In the genomic region with DNA sequence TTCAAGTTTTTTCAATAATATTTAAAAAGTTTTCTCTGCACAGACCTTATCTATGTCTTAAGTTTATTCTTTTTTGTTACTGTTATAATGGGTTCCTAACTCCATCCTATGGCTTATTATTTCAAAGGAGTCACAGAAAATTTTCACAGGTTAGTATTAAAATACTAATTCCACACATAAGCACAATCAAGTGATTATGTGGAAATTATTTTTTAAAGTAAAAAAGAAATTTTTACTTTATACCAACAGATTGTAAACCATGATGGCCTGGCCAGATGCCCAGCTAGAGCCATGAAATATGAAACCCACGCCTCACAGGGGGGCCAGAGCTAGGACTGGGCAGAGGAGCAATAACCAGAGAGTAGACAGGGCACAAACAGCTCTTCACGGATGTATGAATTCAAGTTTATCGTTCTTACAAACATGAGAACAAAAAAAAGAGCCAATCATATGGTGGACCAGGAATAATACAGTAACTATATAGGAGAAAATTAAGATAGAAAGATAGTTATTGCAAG, we compare ENCODE assay signal across 13 cellular contexts. TPM values are rescaled to one million over a fixed set of nuclear protein-coding genes. Genes with fewer than 3 reads are reported as not detected.
DNase-seq lines count a peak whose midpoint lies in the region; ATAC-seq and TF ChIP-seq lines count a peak whose summit lies in the region.
"Had no signal": no experiment of that assay in that cellular context is flagged by ENCODE, and none has a peak within 500 bp of the region (broad histone marks: within the 10 kb centered on the region; RNA-seq: fewer than 3 reads in every experiment).

No MANE protein-coding gene starts in this region.

- CTCF ChIA-PET in A673 (lab: Charles Lee) (no interaction called here), HEK293T (lab: Yijun Ruan, JAX) (no interaction called here)
- CTCF ChIA-PET in CD8-positive, alpha-beta T cell (lab: Charles Lee) = no interaction called here

- peak; percentile 73 for DNase-seq in A673 (ENCODE audit: low spot score)
- DNase-seq in HEK293T (ENCODE audit: extremely low spot score) = peak; percentile 60
- DNase-seq in NCI-H748 (lab: John Stamatoyannopoulos, UW; ENCODE audit: unreplicated experiment) = peak; percentile 60
- peak; percentile 82 for DNase-seq in fibroblast of peridontal ligament (ENCODE audit: extremely low read depth)
- DNase-seq in H7 = no peak
- no peak for DNase-seq in CD8-positive, alpha-beta T cell
- no peak for DNase-seq in NOMO-1 (lab: John Stamatoyannopoulos, UW; ENCODE audit: unreplicated experiment in 2 of 2)
- DNase-seq: activated T-cell treated with anti-CD3 and anti-CD28 coated beads, Interleukin-2, amount 50 U/mL, for 24 hours; KG1; upper lobe of right lung had no signal

- H3K27me3 ChIP-seq in A673 (replicated peaks; ENCODE audit: insufficient read depth, low read depth, low read length, poor library complexity) = no peaks in the 10 kb centered on the region
- H3K27me3 ChIP-seq in H7 (ENCODE audit: control insufficient read depth, insufficient read depth, low read length) = no peaks in the 10 kb centered on the region
- no peaks in the 10 kb centered on the region for H3K27me3 ChIP-seq in CD8-positive, alpha-beta T cell (ENCODE audit: insufficient read depth, low read length)
- H3K27me3 ChIP-seq: upper lobe of right lung had no signal

- POLR2A ChIA-PET in A673 (lab: Charles Lee; ENCODE audit: low non-redundant PET) = no interaction called here
- POLR2A ChIA-PET in HEK293T (lab: Yijun Ruan, JAX) = interaction anchor here (1.6 kb wide), 1 partner anchor 10 kb away, joined by 4 read pairs; no protein-coding TSS in a partner anchor
- POLR2A ChIA-PET in CD8-positive, alpha-beta T cell (lab: Charles Lee) = no interaction called here

- H3K9me3 ChIP-seq in A673 (ENCODE audit: low read depth, low read length, poor library complexity, severe bottlenecking) = no peaks in the 10 kb centered on the region
- H3K9me3 ChIP-seq in CD8-positive, alpha-beta T cell (ENCODE audit: low read length) = no peaks in the 10 kb centered on the region
- H3K9me3 ChIP-seq: upper lobe of right lung had no signal

- H3K4me3 ChIP-seq in A673 (ENCODE audit: low read depth, low read length, poor library complexity, severe bottlenecking) (no peak overlapping the region), H7 (ENCODE audit: insufficient read depth, low read depth, low read length) (no peak overlapping the region)
- no peak overlapping the region for H3K4me3 ChIP-seq in CD8-positive, alpha-beta T cell (ENCODE audit: low read depth, low read length)
- H3K4me3 ChIP-seq: upper lobe of right lung had no signal

- H3K36me3 Mint-ChIP-seq in CD8-positive, alpha-beta T cell = no peaks in the 10 kb centered on the region

- BruUV-seq in A673 (replicated peaks; lab: Mats Ljungman, UMichigan) = no TSS peak

- peaks cover 34% of the 10 kb centered on the region for H3K4me1 Mint-ChIP-seq in CD8-positive, alpha-beta T cell (ENCODE audit: low read depth)

- ATAC-seq in HG02588 (IDR thresholded peaks at IDR 0.05; ENCODE audit: unreplicated experiment) = no peak
- ATAC-seq in CD8-positive, alpha-beta T cell = no peak
- ATAC-seq: upper lobe of right lung had no signal

- no peak overlapping the region for H3K4me3 Mint-ChIP-seq in CD8-positive, alpha-beta T cell
- H3K4me3 Mint-ChIP-seq: activated T-cell treated with anti-CD3 and anti-CD28 coated beads, Interleukin-2, amount 50 U/mL, for 24 hours; T-helper 1 cell treated with Interleukin-12 subunit alpha and Interleukin-12 subunit beta and Interleukin-4 antibody, amounts not matched to agents 30 μg/mL and 1 μg/mL, for 36 hours had no signal

- H3K36me3 ChIP-seq in A673 (ENCODE audit: insufficient read depth, low read length, poor library complexity, severe bottlenecking) = no peaks in the 10 kb centered on the region
- no peaks in the 10 kb centered on the region for H3K36me3 ChIP-seq in H7 (replicated peaks; ENCODE audit: control insufficient read depth, insufficient read depth, low read length)
- H3K36me3 ChIP-seq in CD8-positive, alpha-beta T cell (ENCODE audit: insufficient read depth, low read length) = no peaks in the 10 kb centered on the region
- H3K36me3 ChIP-seq: upper lobe of right lung had no signal

- peak overlapping the region; percentile 29 for H3K27ac ChIP-seq in A673 (ENCODE audit: low read depth, low read length, poor library complexity, severe bottlenecking)
- no peak overlapping the region for H3K27ac ChIP-seq in CD8-positive, alpha-beta T cell (ENCODE audit: low read depth, low read length)
- H3K27ac ChIP-seq: epithelial cell of prostate, upper lobe of right lung had no signal

- peaks cover 23% of the 10 kb centered on the region for H3K4me1 ChIP-seq in A673 (ENCODE audit: insufficient read depth, low read length, poor library complexity, severe bottlenecking)
- no peaks in the 10 kb centered on the region for H3K4me1 ChIP-seq in CD8-positive, alpha-beta T cell (ENCODE audit: insufficient read depth, low read length)

- no peak overlapping the region for H3K27ac Mint-ChIP-seq in CD8-positive, alpha-beta T cell
- H3K27ac Mint-ChIP-seq: activated T-cell treated with anti-CD3 and anti-CD28 coated beads, Interleukin-2, amount 50 U/mL, for 24 hours; T-helper 1 cell treated with Interleukin-12 subunit alpha and Interleukin-12 subunit beta and Interleukin-4 antibody, amounts not matched to agents 30 μg/mL and 1 μg/mL, for 36 hours had no signal

- intact Hi-C loops in A673 (cut with micrococcal nuclease; ENCODE audit: unreplicated experiment) = no loop called here
- intact Hi-C loops in CD8-positive, alpha-beta T cell (cut with DNase I, micrococcal nuclease) = no loop called here

- no peaks in the 10 kb centered on the region for H3K27me3 Mint-ChIP-seq in CD8-positive, alpha-beta T cell (ENCODE audit: low read depth)
- H3K27me3 Mint-ChIP-seq: activated T-cell treated with anti-CD3 and anti-CD28 coated beads, Interleukin-2, amount 50 U/mL, for 24 hours had no signal

- TF ChIP-seq CTCF in A673 (conservative IDR thresholded peaks at IDR 0.05; ENCODE audit: low read depth, low read length) = no peak
- no peak for TF ChIP-seq CTCF in CD8-positive, alpha-beta T cell (IDR thresholded peaks at IDR 0.05)

- no peaks in the 10 kb centered on the region for H3K9me3 Mint-ChIP-seq in CD8-positive, alpha-beta T cell
- H3K9me3 Mint-ChIP-seq: activated T-cell treated with anti-CD3 and anti-CD28 coated beads, Interleukin-2, amount 50 U/mL, for 24 hours; T-helper 1 cell treated with Interleukin-12 subunit alpha and Interleukin-12 subunit beta and Interleukin-4 antibody, amounts not matched to agents 30 μg/mL and 1 μg/mL, for 36 hours had no signal

TF ChIP-seq in HEK293T, 16 proteins besides CTCF, POLR2A, EP300 and RAD21:
- TF ChIP-seq FOXA1 (IDR thresholded peaks at IDR 0.05) = no peak
- TF ChIP-seq SP1 (IDR thresholded peaks at IDR 0.05) = no peak
- TF ChIP-seq BHLHE40 (IDR thresholded peaks at IDR 0.05; ENCODE audit: borderline replicate concordance) = no peak
- no peak for TF ChIP-seq FOXM1 (IDR thresholded peaks at IDR 0.05; ENCODE audit: borderline replicate concordance)
- no peak for TF ChIP-seq L3MBTL2 (conservative IDR thresholded peaks at IDR 0.05)
- no peak for TF ChIP-seq CTBP1 (IDR thresholded peaks at IDR 0.05; ENCODE audit: borderline replicate concordance)
- no peak for TF ChIP-seq TARDBP (IDR thresholded peaks at IDR 0.05)
- TF ChIP-seq ARNT (IDR thresholded peaks at IDR 0.05) = no peak
- TF ChIP-seq SUZ12 (IDR thresholded peaks at IDR 0.05) = no peak
- TF ChIP-seq NFRKB (IDR thresholded peaks at IDR 0.05) = no peak
- TF ChIP-seq ELF4 (IDR thresholded peaks at IDR 0.05) = no peak
- TF ChIP-seq LEF1 (IDR thresholded peaks at IDR 0.05; ENCODE audit: borderline replicate concordance) = no peak
- no peak for TF ChIP-seq FOXK2 (IDR thresholded peaks at IDR 0.05)
- no peak for TF ChIP-seq HDGF (IDR thresholded peaks at IDR 0.05; ENCODE audit: borderline replicate concordance)
- TF ChIP-seq, protein P1, sequence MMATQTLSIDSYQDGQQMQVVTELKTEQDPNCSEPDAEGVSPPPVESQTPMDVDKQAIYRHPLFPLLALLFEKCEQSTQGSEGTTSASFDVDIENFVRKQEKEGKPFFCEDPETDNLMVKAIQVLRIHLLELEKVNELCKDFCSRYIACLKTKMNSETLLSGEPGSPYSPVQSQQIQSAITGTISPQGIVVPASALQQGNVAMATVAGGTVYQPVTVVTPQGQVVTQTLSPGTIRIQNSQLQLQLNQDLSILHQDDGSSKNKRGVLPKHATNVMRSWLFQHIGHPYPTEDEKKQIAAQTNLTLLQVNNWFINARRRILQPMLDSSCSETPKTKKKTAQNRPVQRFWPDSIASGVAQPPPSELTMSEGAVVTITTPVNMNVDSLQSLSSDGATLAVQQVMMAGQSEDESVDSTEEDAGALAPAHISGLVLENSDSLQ (IDR thresholded peaks at IDR 0.05) = no peak
- no peak for TF ChIP-seq ZNF384 (IDR thresholded peaks at IDR 0.05)

RNA-seq across cellular contexts. Expression of a gene that starts 34.0 kb away (rescaled TPM):
- 34.1 and 38.4 TPM in 2 replicates for total RNA-seq in A673 (2021)
- total RNA-seq in H7 (2014; rRNA removed; shearing (Covaris generic)) = 28.0 and 32.3 TPM in 2 replicates
- total RNA-seq in CD8-positive, alpha-beta T cell = 10 to 100 TPM; 12.5 to 12.9 TPM

Comparison
In these comparisons a context has a peak if more than half of its experiments do, and no peak if none do; other contexts are left out.
1. DNase-seq: peak in A673 (single experiment), HEK293T (single experiment), NCI-H748 (single experiment) and fibroblast of peridontal ligament (single experiment); none in H7 (single experiment), CD8-positive, alpha-beta T cell (0 of 7) and NOMO-1 (0 of 2).